Comparison of ENCODE assay signal across 7 cellular contexts in genomic region chr22:44975444-44976262, GRCh38. TPM values are rescaled to one million over a fixed set of nuclear protein-coding genes. Genes with fewer than 3 reads are reported as not detected.
DNase-seq lines count a peak whose midpoint lies in the region; ATAC-seq and TF ChIP-seq lines count a peak whose summit lies in the region.

No MANE protein-coding gene starts in this region.

- no peaks in the 10 kb centered on the region for H3F3A ChIP-seq in Loucy (ENCODE audit: low read depth)

- no peak overlapping the region for H3K4me3 ChIP-seq in Loucy (ENCODE audit: low read length, poor library complexity, severe bottlenecking)
- H3K4me3 ChIP-seq in choroid plexus epithelial cell (ENCODE audit: low read depth, low read length) = no peak overlapping the region
- H3K4me3 ChIP-seq in left lung = no peak overlapping the region

- intact Hi-C loops in left lung (cut with DNase I) = loop anchor here in 1 of 2 donors (10.0 kb wide), 1 partner anchor 119 kb away; no protein-coding TSS in a partner anchor

- H3K27me3 ChIP-seq in Loucy (ENCODE audit: insufficient read depth, low read length, poor library complexity, severe bottlenecking) (no peaks in the 10 kb centered on the region), left lung (peaks cover 0 to 65% of the 10 kb centered on the region in 2 donors)

- H3K9me3 ChIP-seq in Loucy (ENCODE audit: insufficient read depth, low read depth, low read length) (no peaks in the 10 kb centered on the region), left lung (no peaks in the 10 kb centered on the region)

- H3K9me3 Mint-ChIP-seq in WTC11 = no peaks in the 10 kb centered on the region

- peaks cover 3% of the 10 kb centered on the region for H4K20me1 ChIP-seq in Loucy (ENCODE audit: insufficient read depth, low read length, poor library complexity, severe bottlenecking)

- CTCF ChIA-PET in WTC11 (lab: Charles Lee) = interaction anchor here (0.6 to 1.8 kb wide), 9 partner anchors 16 to 233 kb away, joined by 3 to 9 read pairs (median 4); no protein-coding TSS in a partner anchor

- ATAC-seq in WTC11 (peak; percentile 82), left lung (peak; percentile 100)

- H3K4me1 ChIP-seq in Loucy (ENCODE audit: insufficient read depth, low read length, poor library complexity, severe bottlenecking) (no peaks in the 10 kb centered on the region), left lung (no peaks in the 10 kb centered on the region)

- H3K4me1 Mint-ChIP-seq in WTC11 = peaks cover 65% of the 10 kb centered on the region

- no peak overlapping the region for H3K9ac ChIP-seq in Loucy (ENCODE audit: low read depth, low read length, poor library complexity, severe bottlenecking)

- TF ChIP-seq CTCF in GM10266 (IDR thresholded peaks at IDR 0.05; ENCODE audit: control insufficient read depth, insufficient read depth, low read depth, missing control alignments) (peak; percentile 73), Loucy (conservative IDR thresholded peaks at IDR 0.05; ENCODE audit: low read length) (peak; percentile 91), WTC11 (IDR thresholded peaks at IDR 0.05) (peak; percentile 89), choroid plexus epithelial cell (conservative IDR thresholded peaks at IDR 0.05; ENCODE audit: low read depth, low read length) (peak; percentile 90), left lung (IDR thresholded peaks at IDR 0.05) (peak; percentile 54 to 59)

- DNase-seq in GM10266 (ENCODE audit: extremely low spot score) (peak; percentile 87), WTC11 (ENCODE audit: low spot score) (peak; percentile 96), choroid plexus epithelial cell (ENCODE audit: low read depth) (peak; percentile 86), left lung (peak; percentile 78 to 87), NCI-H526 treated with DMSO at 0.1 percent for 48 hours (lab: John Stamatoyannopoulos, UW) (no peak)
- DNase-seq in stimulated activated CD4-positive, alpha-beta T cell treated with anti-CD3 and anti-CD28 coated beads, TNF-alpha, amount 100 ng/mL, for 48 hours (ENCODE audit: low read depth in 3 of 3) = peak; percentile 64 to 75 (median 65)

- H3K36me3 ChIP-seq in Loucy (ENCODE audit: insufficient read depth, low read length) = no peaks in the 10 kb centered on the region
- H3K36me3 ChIP-seq in left lung = no peaks in the 10 kb centered on the region

- H3K27ac Mint-ChIP-seq in WTC11 = no peak overlapping the region

- H3K4me2 ChIP-seq in Loucy (ENCODE audit: low read depth, low read length, poor library complexity, severe bottlenecking) = no peak overlapping the region

- H3K9me2 ChIP-seq in Loucy (replicated peaks; ENCODE audit: low read depth, low read length) = no peaks in the 10 kb centered on the region

- H2AFZ ChIP-seq in Loucy (ENCODE audit: low read length) = no peak overlapping the region

- no peak overlapping the region for H3K27ac ChIP-seq in left lung

- no peaks in the 10 kb centered on the region for H3K79me2 ChIP-seq in Loucy (ENCODE audit: insufficient read depth, low read length)

- POLR2A ChIA-PET in WTC11 (lab: Charles Lee) = interaction anchor here (1.5 kb wide), 1 partner anchor 32 kb away, joined by 11 read pairs; no protein-coding TSS in a partner anchor

- no peaks in the 10 kb centered on the region for H3K27me3 Mint-ChIP-seq in WTC11 (ENCODE audit: low read depth)

- no peak overlapping the region for H3K4me3 Mint-ChIP-seq in WTC11

- H3K36me3 Mint-ChIP-seq in WTC11 = peaks cover 27% of the 10 kb centered on the region

TF ChIP-seq in WTC11, 78 proteins besides CTCF, POLR2A, EP300 and RAD21 (continues in another document):
- TF ChIP-seq ELF4 (CRISPR knock-in tag; IDR thresholded peaks at IDR 0.05; ENCODE audit: low read depth) (peak; percentile 76; the same call in 1 of the 2 replicates), ESRRA (CRISPR knock-in tag; IDR thresholded peaks at IDR 0.05; ENCODE audit: borderline replicate concordance) (peak; percentile 86; the same call in 1 of the 2 replicates), KAT7 (CRISPR knock-in tag; IDR thresholded peaks at IDR 0.05; ENCODE audit: borderline replicate concordance) (0 out of 2 replicates have a peak, but pooled peaks have one; percentile 80), NFYB (CRISPR knock-in tag; conservative IDR thresholded peaks at IDR 0.05; ENCODE audit: low read depth) (peak; percentile 54), RORB (CRISPR knock-in tag; IDR thresholded peaks at IDR 0.05) (no peak), ATF3 (CRISPR knock-in tag; conservative IDR thresholded peaks at IDR 0.05) (0 out of 2 replicates have a peak, but pooled peaks have one; percentile 67), TP53 (CRISPR knock-in tag; IDR thresholded peaks at IDR 0.05) (peak; percentile 98), CREB1 (CRISPR knock-in tag; IDR thresholded peaks at IDR 0.05) (peak; percentile 86; the same call in 1 of the 2 replicates), HMGA2 (CRISPR knock-in tag; IDR thresholded peaks at IDR 0.05) (no peak), PRDM15 (CRISPR knock-in tag; IDR thresholded peaks at IDR 0.05) (0 out of 2 replicates have a peak, but pooled peaks have one; percentile 26), GABPB1 (CRISPR knock-in tag; IDR thresholded peaks at IDR 0.05) (no peak), RELA (CRISPR knock-in tag; IDR thresholded peaks at IDR 0.05; ENCODE audit: borderline replicate concordance) (peak; percentile 90; the same call in 1 of the 2 replicates), JUN (CRISPR knock-in tag; IDR thresholded peaks at IDR 0.05) (peak; percentile 77; the same call in 1 of the 2 replicates), TCF7 (CRISPR knock-in tag; IDR thresholded peaks at IDR 0.05; ENCODE audit: low read depth) (peak; percentile 89), ZNF396 (CRISPR knock-in tag; IDR thresholded peaks at IDR 0.05; ENCODE audit: borderline replicate concordance) (no peak), USF2 (CRISPR knock-in tag; IDR thresholded peaks at IDR 0.05) (peak; percentile 23; the same call in 1 of the 2 replicates)
- TF ChIP-seq, protein P1, sequence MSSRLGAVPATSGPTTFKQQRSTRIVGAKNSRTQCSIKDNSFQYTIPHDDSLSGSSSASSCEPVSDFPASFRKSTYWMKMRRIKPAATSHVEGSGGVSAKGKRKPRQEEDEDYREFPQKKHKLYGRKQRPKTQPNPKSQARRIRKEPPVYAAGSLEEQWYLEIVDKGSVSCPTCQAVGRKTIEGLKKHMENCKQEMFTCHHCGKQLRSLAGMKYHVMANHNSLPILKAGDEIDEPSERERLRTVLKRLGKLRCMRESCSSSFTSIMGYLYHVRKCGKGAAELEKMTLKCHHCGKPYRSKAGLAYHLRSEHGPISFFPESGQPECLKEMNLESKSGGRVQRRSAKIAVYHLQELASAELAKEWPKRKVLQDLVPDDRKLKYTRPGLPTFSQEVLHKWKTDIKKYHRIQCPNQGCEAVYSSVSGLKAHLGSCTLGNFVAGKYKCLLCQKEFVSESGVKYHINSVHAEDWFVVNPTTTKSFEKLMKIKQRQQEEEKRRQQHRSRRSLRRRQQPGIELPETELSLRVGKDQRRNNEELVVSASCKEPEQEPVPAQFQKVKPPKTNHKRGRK (CRISPR knock-in tag; IDR thresholded peaks at IDR 0.05; ENCODE audit: borderline replicate concordance) = peak; percentile 77; the same call in 1 of the 2 replicates
- TF ChIP-seq, protein P2, sequence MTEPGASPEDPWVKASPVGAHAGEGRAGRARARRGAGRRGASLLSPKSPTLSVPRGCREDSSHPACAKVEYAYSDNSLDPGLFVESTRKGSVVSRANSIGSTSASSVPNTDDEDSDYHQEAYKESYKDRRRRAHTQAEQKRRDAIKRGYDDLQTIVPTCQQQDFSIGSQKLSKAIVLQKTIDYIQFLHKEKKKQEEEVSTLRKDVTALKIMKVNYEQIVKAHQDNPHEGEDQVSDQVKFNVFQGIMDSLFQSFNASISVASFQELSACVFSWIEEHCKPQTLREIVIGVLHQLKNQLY (CRISPR knock-in tag; IDR thresholded peaks at IDR 0.05) = peak; percentile 82; the same call in 1 of the 2 replicates

RNA-seq across cellular contexts. Expression of gene PHF21B, which starts 34.2 kb away (rescaled TPM):
- total RNA-seq in WTC11 (2021) = 90.6 to 107 TPM (median 92.5 TPM) in 3 replicates
- under 1 TPM in 1 of 2 donors, not detected in 1; 0.24 TPM for total RNA-seq in left lung

Comparison
In these comparisons a context has a peak if more than half of its experiments do, and no peak if none do; other contexts are left out.
1. RNA of gene PHF21B, which starts 34.2 kb away (total RNA-seq): 90.6 to 107 TPM in WTC11; 0.24 TPM in left lung; every median in the first group is over 10 times any median in the second.
2. Peak in every context shown above with its lines, with median percentiles within 50 percentile points of each other: CTCF ChIP-seq.